13 cellular contexts compared by ENCODE assay signal in genomic region chr2:142892715-142893114, GRCh38. TPM values are rescaled to one million over a fixed set of nuclear protein-coding genes. Genes with fewer than 3 reads are reported as not detected.
A peak's percentile ranks its signal among the peaks of the same experiment; 100 is the strongest.
DNase-seq lines count a peak whose midpoint lies in the region; ATAC-seq and TF ChIP-seq lines count a peak whose summit lies in the region.
"Had no signal": no experiment of that assay in that cellular context is flagged by ENCODE, and none has a peak within 500 bp of the region (broad histone marks: within the 10 kb centered on the region; RNA-seq: fewer than 3 reads in every experiment).

No MANE protein-coding gene starts in this region.

- no peaks in the 10 kb centered on the region for H3K79me1 ChIP-seq in trophoblast cell (ENCODE audit: low read length)

- no peak overlapping the region for H2AK5ac ChIP-seq in trophoblast cell (ENCODE audit: low read length)

- H3K36me3 ChIP-seq in trophoblast cell (ENCODE audit: control insufficient read depth in 1 of 2, insufficient read depth in 2 of 2, low read length in 2 of 2) (no peaks in the 10 kb centered on the region), esophagus muscularis mucosa (no peaks in the 10 kb centered on the region)
- H3K36me3 ChIP-seq: upper lobe of right lung had no signal

- no peak for TF ChIP-seq EP300 in esophagus muscularis mucosa (IDR thresholded peaks at IDR 0.05)

- H3K23ac ChIP-seq in trophoblast cell (ENCODE audit: low read length), result no peak overlapping the region

- no peak overlapping the region for H2BK12ac ChIP-seq in trophoblast cell (ENCODE audit: low read length)

- H3K14ac ChIP-seq in trophoblast cell (ENCODE audit: low read length), result no peak overlapping the region

- no peak overlapping the region for H3K4ac ChIP-seq in trophoblast cell (ENCODE audit: low read depth, low read length)

- H3K18ac ChIP-seq in trophoblast cell (ENCODE audit: low read length), result no peak overlapping the region

- H3K4me3 ChIP-seq in GM12864 (ENCODE audit: low read depth, low read length) (no peak overlapping the region), trophoblast cell (ENCODE audit: low read depth, low read length) (no peak overlapping the region), esophagus muscularis mucosa (no peak overlapping the region)
- H3K4me3 ChIP-seq: upper lobe of right lung had no signal

- ATAC-seq in GM19351 (IDR thresholded peaks at IDR 0.05; ENCODE audit: unreplicated experiment), result peak; percentile 98
- ATAC-seq in HG02763 (IDR thresholded peaks at IDR 0.05; ENCODE audit: unreplicated experiment), result peak; percentile 99
- ATAC-seq in HG03460 (IDR thresholded peaks at IDR 0.05; ENCODE audit: unreplicated experiment), result peak; percentile 99
- ATAC-seq: activated T-cell treated with anti-CD3 and anti-CD28 coated beads, Interleukin-2, amount 50 U/mL, for 72 hours; upper lobe of right lung had no signal

- no peak overlapping the region for H4K91ac ChIP-seq in trophoblast cell (ENCODE audit: low read depth, low read length)

- no peak overlapping the region for H2AFZ ChIP-seq in trophoblast cell (ENCODE audit: insufficient read depth, low read length, poor library complexity)

- TF ChIP-seq CTCF in GM12864 (IDR thresholded peaks at IDR 0.05; ENCODE audit: low read depth, low read length, missing control alignments) (no peak), esophagus muscularis mucosa (IDR thresholded peaks at IDR 0.05) (no peak)

- H2BK5ac ChIP-seq in trophoblast cell (ENCODE audit: low read depth, low read length, poor library complexity), result no peak overlapping the region

- H2BK120ac ChIP-seq in trophoblast cell (ENCODE audit: insufficient read depth, low read length, poor library complexity), result no peak overlapping the region

- H3K27ac ChIP-seq in trophoblast cell (ENCODE audit: low read depth, low read length) (no peak overlapping the region), esophagus muscularis mucosa (replicated peaks in 1 of 4) (no peak overlapping the region)
- H3K27ac ChIP-seq: upper lobe of right lung had no signal

- H3K9me3 ChIP-seq in trophoblast cell (ENCODE audit: insufficient read depth, low read depth, low read length) (no peaks in the 10 kb centered on the region), esophagus muscularis mucosa (no peaks in the 10 kb centered on the region)
- H3K9me3 ChIP-seq: upper lobe of right lung had no signal

- no peak overlapping the region for H3K9ac ChIP-seq in trophoblast cell (ENCODE audit: low read length)

- intact Hi-C loops in esophagus muscularis mucosa (cut with DNase I), result no loop called here

- no peak for TF ChIP-seq POLR2A in esophagus muscularis mucosa (IDR thresholded peaks at IDR 0.05; ENCODE audit: low read depth)

- H3K4me1 ChIP-seq in trophoblast cell (ENCODE audit: control insufficient read depth in 1 of 2, insufficient read depth in 2 of 2, low read length in 2 of 2) (no peaks in the 10 kb centered on the region), esophagus muscularis mucosa (no peaks in the 10 kb centered on the region)
- H3K4me1 ChIP-seq: upper lobe of right lung had no signal

- H3K4me2 ChIP-seq in trophoblast cell (ENCODE audit: low read length), result no peak overlapping the region

- no peaks in the 10 kb centered on the region for H3K79me2 ChIP-seq in trophoblast cell (ENCODE audit: control insufficient read depth, insufficient read depth, low read length, poor library complexity)

- WGBS in trophoblast cell (ENCODE audit: extremely low coverage, insufficient coverage, insufficient read length), result no CpG with 5 or more reads among the region's 2 CpGs
- WGBS in esophagus muscularis mucosa, result 41% methylated on average over 2 of the region's 2 CpGs

- H4K12ac ChIP-seq in trophoblast cell (ENCODE audit: low read depth, low read length), result no peak overlapping the region

- H3K27me3 ChIP-seq in trophoblast cell (ENCODE audit: insufficient read depth, low read length) (no peaks in the 10 kb centered on the region), esophagus muscularis mucosa (no peaks in the 10 kb centered on the region)
- H3K27me3 ChIP-seq: upper lobe of right lung had no signal

- no peak overlapping the region for H4K8ac ChIP-seq in trophoblast cell (ENCODE audit: low read depth, low read length)

- peak; percentile 85 for DNase-seq in GM12864 (ENCODE audit: low read depth)
- no peak for DNase-seq in trophoblast cell
- DNase-seq in mucosa of gallbladder (ENCODE audit: low spot score), result no peak
- DNase-seq in stimulated activated naive CD4-positive, alpha-beta T cell treated with Interleukin-2 at 50 U/mL for 16 hours (lab: John Stamatoyannopoulos, UW), result no peak
- DNase-seq in esophagus muscularis mucosa (ENCODE audit: extremely low spot score), result no peak
- DNase-seq: activated T-cell treated with anti-CD3 and anti-CD28 coated beads, Interleukin-2, amount 50 U/mL, for 72 hours; caudate nucleus; NCI-H1436; upper lobe of right lung had no signal

RNA-seq across cellular contexts. Expression of gene KYNU, which starts 15.3 kb away (rescaled TPM):
- polyA plus RNA-seq in trophoblast cell (2013), result 15.0 and 15.5 TPM in 2 replicates
- 3.3 TPM for total RNA-seq in mucosa of gallbladder
- total RNA-seq in esophagus muscularis mucosa, result 1 to 10 TPM; 1.2 to 9.4 (median 3.9) TPM
- total RNA-seq: G401 had no signal
